In genomic region chr4:114600066-114600552, GRCh38 we compare ENCODE assay signal across 8 cellular contexts. TPM values are rescaled to one million over a fixed set of nuclear protein-coding genes. Genes with fewer than 3 reads are reported as not detected.
A peak's percentile ranks its signal among the peaks of the same experiment; 100 is the strongest.
DNase-seq lines count a peak whose midpoint lies in the region; ATAC-seq lines count a peak whose summit lies in the region.

No MANE protein-coding gene starts in this region.

- peak overlapping the region; percentile 86 for H3K4me3 ChIP-seq in iPS-11a (ENCODE audit: low read depth, low read length)

- H3K9me3 Mint-ChIP-seq in stimulated activated memory B cell treated with anti-CD40 and anti-IgM and Interleukin-4, amounts not matched to agents 10 μg/mL and 1 μg/mL and 100 μg/mL, for 72 hours = no peaks in the 10 kb centered on the region
- H3K9me3 Mint-ChIP-seq in activated naive CD4-positive, alpha-beta T cell treated with anti-CD3 and anti-CD28 coated beads, Interleukin-2, amount 50 U/mL, for 72 hours = no peaks in the 10 kb centered on the region

- ATAC-seq in stimulated activated memory B cell treated with anti-CD40 and anti-IgM and Interleukin-4, amounts not matched to agents 10 μg/mL and 1 μg/mL and 100 μg/mL, for 72 hours = no peak
- no peak for ATAC-seq in GM19395 (IDR thresholded peaks at IDR 0.05; ENCODE audit: unreplicated experiment)
- no peak for ATAC-seq in activated naive CD4-positive, alpha-beta T cell treated with anti-CD3 and anti-CD28 coated beads, Interleukin-2, amount 50 U/mL, for 72 hours

- H3K27ac Mint-ChIP-seq in stimulated activated memory B cell treated with anti-CD40 and anti-IgM and Interleukin-4, amounts not matched to agents 10 μg/mL and 1 μg/mL and 100 μg/mL, for 72 hours = peak overlapping the region; percentile 90
- no peak overlapping the region for H3K27ac Mint-ChIP-seq in activated naive CD4-positive, alpha-beta T cell treated with anti-CD3 and anti-CD28 coated beads, Interleukin-2, amount 50 U/mL, for 72 hours

- H3K4me3 Mint-ChIP-seq in stimulated activated memory B cell treated with anti-CD40 and anti-IgM and Interleukin-4, amounts not matched to agents 10 μg/mL and 1 μg/mL and 100 μg/mL, for 72 hours = peak overlapping the region; percentile 97

- peaks cover 13% of the 10 kb centered on the region for H3K4me1 Mint-ChIP-seq in stimulated activated memory B cell treated with anti-CD40 and anti-IgM and Interleukin-4, amounts not matched to agents 10 μg/mL and 1 μg/mL and 100 μg/mL, for 72 hours

- DNase-seq in NCI-H1105 treated with DMSO at 0.1 percent for 48 hours (lab: John Stamatoyannopoulos, UW) (peak; percentile 61), NCI-H1105 (lab: John Stamatoyannopoulos, UW) (no peak), RPMI8226 (peak; percentile 16)
- DNase-seq in activated CD8-positive, alpha-beta memory T cell treated with anti-CD3 and anti-CD28 coated beads, Interleukin-2, amount 50 U/mL, for 48 hours = no peak
- no peak for DNase-seq in activated naive CD4-positive, alpha-beta T cell treated with anti-CD3 and anti-CD28 coated beads, Interleukin-2, amount 50 U/mL, for 72 hours (ENCODE audit: low spot score in 2 of 2)

- peaks cover 6% of the 10 kb centered on the region for H3K36me3 Mint-ChIP-seq in stimulated activated memory B cell treated with anti-CD40 and anti-IgM and Interleukin-4, amounts not matched to agents 10 μg/mL and 1 μg/mL and 100 μg/mL, for 72 hours
- H3K36me3 Mint-ChIP-seq in activated naive CD4-positive, alpha-beta T cell treated with anti-CD3 and anti-CD28 coated beads, Interleukin-2, amount 50 U/mL, for 72 hours = peaks cover 7 to 8% of the 10 kb centered on the region in 2 donors

- no peaks in the 10 kb centered on the region for H3K27me3 Mint-ChIP-seq in stimulated activated memory B cell treated with anti-CD40 and anti-IgM and Interleukin-4, amounts not matched to agents 10 μg/mL and 1 μg/mL and 100 μg/mL, for 72 hours

RNA-seq across cellular contexts. Expression of gene UGT8, which starts 1.5 kb away (rescaled TPM):
- total RNA-seq in activated naive CD4-positive, alpha-beta T cell treated with anti-CD3 and anti-CD28 coated beads, Interleukin-2, amount 50 U/mL, for 72 hours = under 1 TPM in 1 of 2 donors, not detected in 1; 0.12 TPM

Comparison
In these comparisons a context has a peak if more than half of its experiments do, and no peak if none do; other contexts are left out.
1. DNase-seq: peak in NCI-H1105 treated with DMSO at 0.1 percent for 48 hours (single experiment) and RPMI8226 (single experiment); none in NCI-H1105 (single experiment), activated CD8-positive, alpha-beta memory T cell treated with anti-CD3 and anti-CD28 coated beads, Interleukin-2, amount 50 U/mL, for 48 hours (single experiment) and activated naive CD4-positive, alpha-beta T cell treated with anti-CD3 and anti-CD28 coated beads, Interleukin-2, amount 50 U/mL, for 72 hours (0 of 2).